In genomic region chr17:60819447-60820130, GRCh38 we compare ENCODE assay signal across 35 cellular contexts.
"Had no signal": no experiment of that assay in that cellular context is flagged by ENCODE, and none has a peak within 500 bp of the region (broad histone marks: within the 10 kb centered on the region; RNA-seq: fewer than 3 reads in every experiment).

No MANE protein-coding gene starts in this region.

- DNase-seq: activated CD4-positive, alpha-beta T cell treated with anti-CD3 and anti-CD28 coated beads, Interleukin-2, amount 10 ng/mL, durations not matched to agents 24 days and 14 days; activated CD4-positive, CD25-positive, alpha-beta regulatory T cell treated with anti-CD3 and anti-CD28 coated beads, Interleukin-2, amount 50 U/mL, for 72 hours; activated CD8-positive, alpha-beta T cell treated with anti-CD3 and anti-CD28 coated beads for 36 hours; activated gamma-delta T cell treated with Interleukin-2 at 50 U/mL for 16 hours; activated naive CD4-positive, alpha-beta T cell treated with anti-CD3 and anti-CD28 coated beads, Interleukin-2, amount 50 U/mL, for 16 hours; activated T-cell treated with anti-CD3 and anti-CD28 coated beads, Interleukin-2, amount 50 U/mL, for 4 hours; amniotic stem cell; brain microvascular endothelial cell; dorsolateral prefrontal cortex; effector memory CD4-positive, alpha-beta T cell; immature natural killer cell; kidney; left colon; midbrain; naive thymus-derived CD4-positive, alpha-beta T cell; nucleus accumbens; pancreas; retina; sigmoid colon; small intestine; stimulated activated CD4-positive, alpha-beta T cell treated with anti-CD3 and anti-CD28 coated beads, Interleukin-4, amount 100 ng/mL, for 24 hours; T1000; WERI-Rb-1 had no signal

- H3K27ac Mint-ChIP-seq: activated CD4-positive, alpha-beta T cell treated with anti-CD3 and anti-CD28 coated beads, Interleukin-2, amount 10 ng/mL, durations not matched to agents 24 days and 14 days; activated CD8-positive, alpha-beta T cell treated with anti-CD3 and anti-CD28 coated beads for 36 hours; activated T-helper 17 cell treated with anti-CD3 and anti-CD28 coated beads, Interleukin-2, amount 50 U/mL, for 72 hours; immature natural killer cell; naive thymus-derived CD4-positive, alpha-beta T cell; stimulated activated effector memory CD8-positive, alpha-beta T cell treated with anti-CD3 and anti-CD28 coated beads, Interleukin-12 subunit alpha, Interleukin-12 subunit beta, amount 100 ng/mL, for 72 hours; stimulated activated naive CD8-positive, alpha-beta T cell treated with anti-CD3 and anti-CD28 coated beads, Interleukin-15, Interleukin-2, amounts not matched to agents 100 ng/mL and 50 ng/mL, for 24 hours; T-helper 1 cell treated with Interleukin-12 subunit alpha and Interleukin-12 subunit beta and Interleukin-4 antibody, amounts not matched to agents 30 μg/mL and 1 μg/mL, for 36 hours; type B pancreatic cell had no signal

- H3K27me3 ChIP-seq: brain microvascular endothelial cell, dorsolateral prefrontal cortex, gastroesophageal sphincter, hepatocyte, pancreas, sigmoid colon, vagina had no signal

- ATAC-seq: activated CD8-positive, alpha-beta T cell treated with anti-CD3 and anti-CD28 coated beads for 36 hours; activated T-cell treated with anti-CD3 and anti-CD28 coated beads, Interleukin-2, amount 50 U/mL, for 4 hours; activated T-helper 17 cell treated with anti-CD3 and anti-CD28 coated beads, Interleukin-2, amount 50 U/mL, for 72 hours; gastroesophageal sphincter; left colon; naive thymus-derived CD4-positive, alpha-beta T cell; pancreas; stimulated activated effector memory CD8-positive, alpha-beta T cell treated with anti-CD3 and anti-CD28 coated beads, Interleukin-12 subunit alpha, Interleukin-12 subunit beta, amount 100 ng/mL, for 72 hours had no signal

- H3K79me2 ChIP-seq: hepatocyte had no signal

- H3K4me3 Mint-ChIP-seq: activated CD4-positive, alpha-beta T cell treated with anti-CD3 and anti-CD28 coated beads, Interleukin-2, amount 10 ng/mL, durations not matched to agents 24 days and 14 days; activated CD8-positive, alpha-beta T cell treated with anti-CD3 and anti-CD28 coated beads for 36 hours; activated T-cell treated with anti-CD3 and anti-CD28 coated beads, Interleukin-2, amount 50 U/mL, for 4 hours; activated T-helper 17 cell treated with anti-CD3 and anti-CD28 coated beads, Interleukin-2, amount 50 U/mL, for 72 hours; immature natural killer cell; naive thymus-derived CD4-positive, alpha-beta T cell; neural crest cell; stimulated activated effector memory CD8-positive, alpha-beta T cell treated with anti-CD3 and anti-CD28 coated beads, Interleukin-12 subunit alpha, Interleukin-12 subunit beta, amount 100 ng/mL, for 72 hours; stimulated activated naive CD8-positive, alpha-beta T cell treated with anti-CD3 and anti-CD28 coated beads, Interleukin-15, Interleukin-2, amounts not matched to agents 100 ng/mL and 50 ng/mL, for 24 hours; T-helper 1 cell treated with Interleukin-12 subunit alpha and Interleukin-12 subunit beta and Interleukin-4 antibody, amounts not matched to agents 30 μg/mL and 1 μg/mL, for 36 hours; type B pancreatic cell had no signal

- H2AFZ ChIP-seq: hepatocyte had no signal

- H3K9me3 Mint-ChIP-seq: activated CD4-positive, alpha-beta T cell treated with anti-CD3 and anti-CD28 coated beads, Interleukin-2, amount 10 ng/mL, durations not matched to agents 24 days and 14 days; activated CD8-positive, alpha-beta T cell treated with anti-CD3 and anti-CD28 coated beads for 36 hours; activated T-cell treated with anti-CD3 and anti-CD28 coated beads, Interleukin-2, amount 50 U/mL, for 4 hours; activated T-helper 17 cell treated with anti-CD3 and anti-CD28 coated beads, Interleukin-2, amount 50 U/mL, for 72 hours; immature natural killer cell; neural crest cell; stimulated activated effector memory CD8-positive, alpha-beta T cell treated with anti-CD3 and anti-CD28 coated beads, Interleukin-12 subunit alpha, Interleukin-12 subunit beta, amount 100 ng/mL, for 72 hours; stimulated activated naive CD8-positive, alpha-beta T cell treated with anti-CD3 and anti-CD28 coated beads, Interleukin-15, Interleukin-2, amounts not matched to agents 100 ng/mL and 50 ng/mL, for 24 hours; type B pancreatic cell had no signal

- H3K36me3 Mint-ChIP-seq: immature natural killer cell; stimulated activated effector memory CD8-positive, alpha-beta T cell treated with anti-CD3 and anti-CD28 coated beads, Interleukin-12 subunit alpha, Interleukin-12 subunit beta, amount 100 ng/mL, for 72 hours had no signal

- H3K4me1 Mint-ChIP-seq: activated T-helper 17 cell treated with anti-CD3 and anti-CD28 coated beads, Interleukin-2, amount 50 U/mL, for 72 hours; immature natural killer cell had no signal

- H3K4me3 ChIP-seq: coronary artery, dorsolateral prefrontal cortex, gastroesophageal sphincter, hepatocyte, pancreas, prostate gland, sigmoid colon, thoracic aorta, vagina had no signal

- H3K36me3 ChIP-seq: brain microvascular endothelial cell, gastroesophageal sphincter, pancreas, prostate gland, sigmoid colon, thoracic aorta, vagina, WERI-Rb-1 had no signal

- H3K27me3 Mint-ChIP-seq: activated CD8-positive, alpha-beta T cell treated with anti-CD3 and anti-CD28 coated beads for 36 hours; activated T-helper 17 cell treated with anti-CD3 and anti-CD28 coated beads, Interleukin-2, amount 50 U/mL, for 72 hours; naive thymus-derived CD4-positive, alpha-beta T cell; stimulated activated naive CD8-positive, alpha-beta T cell treated with anti-CD3 and anti-CD28 coated beads, Interleukin-15, Interleukin-2, amounts not matched to agents 100 ng/mL and 50 ng/mL, for 24 hours; type B pancreatic cell had no signal

- H3K4me1 ChIP-seq: pancreas, prostate gland, sigmoid colon, vagina had no signal

- H3K27ac ChIP-seq: brain microvascular endothelial cell, coronary artery, dorsolateral prefrontal cortex, gastroesophageal sphincter, hepatocyte, pancreas, prostate gland, sigmoid colon, thoracic aorta, vagina, WERI-Rb-1 had no signal

- H3K9me3 ChIP-seq: gastroesophageal sphincter, pancreas, prostate gland, sigmoid colon, thoracic aorta, vagina had no signal

- H3K4me2 ChIP-seq: hepatocyte had no signal
